In genomic region chr16:77364770-77365169, GRCh38 we compare ENCODE assay signal across 24 cellular contexts.
"Had no signal": no experiment of that assay in that cellular context is flagged by ENCODE, and none has a peak within 500 bp of the region (broad histone marks: within the 10 kb centered on the region; RNA-seq: fewer than 3 reads in every experiment).

No MANE protein-coding gene starts in this region.

- H3K9me3 Mint-ChIP-seq: dendritic cell treated with granulocyte-macrophage colony-stimulating factor and Interleukin-4, amounts not matched to agents 40 ng/mL and 50 ng/mL, for 4 days; endodermal cell had no signal

- DNase-seq: colonic mucosa; cortex of kidney; dermis blood vessel endothelial cell; dorsolateral prefrontal cortex; effector CD4-positive, alpha-beta T cell; effector CD8-positive, alpha-beta T cell; effector memory CD4-positive, alpha-beta T cell; endodermal cell; erythroblast; esophagus squamous epithelium; foreskin fibroblast; foreskin keratinocyte; foreskin melanocyte; gastrocnemius medialis; glutamatergic neuron; head of caudate nucleus; heart left ventricle; heart right ventricle had no signal

- H3K27me3 ChIP-seq: colonic mucosa, dorsolateral prefrontal cortex, foreskin keratinocyte, gastrocnemius medialis, gastroesophageal sphincter, heart right ventricle had no signal

- ATAC-seq: esophagus mucosa, foreskin keratinocyte, gastrocnemius medialis, gastroesophageal sphincter, heart left ventricle, heart right ventricle had no signal

- H3K9me3 ChIP-seq: colonic mucosa, esophagus muscularis mucosa, esophagus squamous epithelium, gastrocnemius medialis, gastroesophageal sphincter, heart left ventricle, heart right ventricle had no signal

- H3K27ac ChIP-seq: colonic mucosa, coronary artery, dorsolateral prefrontal cortex, epithelial cell of prostate, esophagus muscularis mucosa, esophagus squamous epithelium, foreskin keratinocyte, gastrocnemius medialis, gastroesophageal sphincter, heart left ventricle, heart right ventricle had no signal

- H3K27me3 Mint-ChIP-seq: dendritic cell treated with granulocyte-macrophage colony-stimulating factor and Interleukin-4, amounts not matched to agents 40 ng/mL and 50 ng/mL, for 4 days had no signal

- H3K4me3 ChIP-seq: colonic mucosa, coronary artery, dorsolateral prefrontal cortex, esophagus muscularis mucosa, esophagus squamous epithelium, gastrocnemius medialis, gastroesophageal sphincter, heart left ventricle, heart right ventricle had no signal

- H3K36me3 ChIP-seq: colonic mucosa, esophagus muscularis mucosa, esophagus squamous epithelium, gastrocnemius medialis, gastroesophageal sphincter, heart left ventricle, heart right ventricle had no signal

- H3K4me1 ChIP-seq: colonic mucosa, esophagus muscularis mucosa, esophagus squamous epithelium, foreskin keratinocyte, gastrocnemius medialis, gastroesophageal sphincter, heart left ventricle, heart right ventricle had no signal

- H3K27ac Mint-ChIP-seq: dendritic cell treated with granulocyte-macrophage colony-stimulating factor and Interleukin-4, amounts not matched to agents 40 ng/mL and 50 ng/mL, for 4 days; endodermal cell had no signal

- H3K4me3 Mint-ChIP-seq: dendritic cell treated with granulocyte-macrophage colony-stimulating factor and Interleukin-4, amounts not matched to agents 40 ng/mL and 50 ng/mL, for 4 days; endodermal cell had no signal
